ENCODE assay signal across 13 cellular contexts in the genomic region with DNA sequence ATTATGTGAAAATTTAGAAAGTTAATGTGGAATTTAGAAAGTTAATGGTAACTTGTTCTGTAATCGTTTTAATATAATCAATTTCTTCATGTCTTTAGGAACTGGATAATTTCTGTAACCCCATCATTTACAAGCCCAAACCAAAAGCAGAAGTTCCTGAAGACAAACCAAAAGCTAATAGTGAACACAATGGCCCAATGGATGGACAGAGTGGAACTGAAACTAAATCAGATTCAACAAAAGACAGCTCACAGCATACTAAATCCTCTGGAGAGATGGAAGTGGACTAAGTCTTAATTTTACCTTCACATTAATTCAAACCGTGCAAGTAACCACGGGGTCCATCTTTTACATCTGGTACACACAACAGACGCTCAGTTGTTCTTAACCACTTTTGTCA. TPM values are rescaled to one million over a fixed set of nuclear protein-coding genes. Genes with fewer than 3 reads are reported as not detected.
DNase-seq lines count a peak whose midpoint lies in the region; ATAC-seq lines count a peak whose summit lies in the region.
"Had no signal": no experiment of that assay in that cellular context is flagged by ENCODE, and none has a peak within 500 bp of the region (broad histone marks: within the 10 kb centered on the region; RNA-seq: fewer than 3 reads in every experiment).

No MANE protein-coding gene starts in this region.

- in situ Hi-C loops in ACHN (cut with HindIII; ENCODE audit: low pct_ligation_motif_present, low pct_unique_long_range_greater_than_20kb, low sequenced_read_pairs), result no loop called here

- DNase-seq in RPMI7951 (ENCODE audit: low read depth) (peak; percentile 15), AG08396 (ENCODE audit: low spot score) (no peak), ACHN (no peak), hippocampal formation (lab: John Stamatoyannopoulos, UW) (no peak)
- no peak for DNase-seq in activated CD8-positive, alpha-beta memory T cell treated with anti-CD3 and anti-CD28 coated beads, Interleukin-2, amount 50 U/mL, for 48 hours
- DNase-seq: amniotic stem cell, islet precursor cell, pancreas had no signal

- peak; percentile 79 for ATAC-seq in GM18502 (IDR thresholded peaks at IDR 0.05; ENCODE audit: poor library complexity, unreplicated experiment)
- peak; percentile 55 for ATAC-seq in GM21526 (IDR thresholded peaks at IDR 0.05; ENCODE audit: low FRiP score, unreplicated experiment)
- peak; percentile 81 for ATAC-seq in HG03135 (IDR thresholded peaks at IDR 0.05; ENCODE audit: unreplicated experiment)
- ATAC-seq: K562, Panc1, pancreas had no signal

RNA-seq across cellular contexts. Expression of a gene that starts 48.1 kb away (rescaled TPM):
- total RNA-seq in RPMI7951 (2014; rRNA removed; shearing (Covaris generic)), result 32.5 and 37.0 TPM in 2 replicates

RNA-seq across cellular contexts. Expression of a gene that starts 50.5 kb away (rescaled TPM):
- 3.5 and 4.7 TPM in 2 replicates for total RNA-seq in RPMI7951 (2014; rRNA removed; shearing (Covaris generic))
